In the genomic region with DNA sequence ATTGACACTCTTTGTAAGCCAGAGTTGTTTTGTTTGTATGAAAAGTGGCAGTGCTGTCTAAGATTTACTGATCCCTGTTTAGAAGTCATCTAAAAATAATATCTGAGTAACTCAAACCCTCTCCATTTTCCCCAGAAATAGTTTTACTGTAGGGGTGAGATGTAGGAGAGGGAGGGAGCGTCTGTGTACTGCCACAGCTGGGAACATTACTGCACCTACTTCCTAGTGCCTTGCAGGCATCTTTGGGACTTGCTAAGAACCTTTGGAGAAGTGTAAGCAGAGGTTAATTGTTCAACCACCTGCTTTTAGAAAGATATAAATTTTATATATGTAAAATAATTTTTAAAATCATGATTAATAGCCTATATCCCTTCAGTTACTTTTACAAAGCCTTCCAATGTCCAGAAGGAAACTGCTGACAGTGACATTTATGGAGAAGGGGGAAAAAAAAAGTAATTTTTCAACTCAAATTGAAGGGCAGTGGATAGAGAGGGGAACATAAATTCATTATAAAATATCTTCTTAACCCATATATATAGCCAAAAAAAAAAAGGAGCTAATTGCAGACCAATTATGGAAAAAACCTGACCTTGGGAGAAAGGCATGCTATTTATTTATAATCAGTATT, we compare ENCODE assay signal across 15 cellular contexts.
"Had no signal": no experiment of that assay in that cellular context is flagged by ENCODE, and none has a peak within 500 bp of the region (broad histone marks: within the 10 kb centered on the region; RNA-seq: fewer than 3 reads in every experiment).

No MANE protein-coding gene starts in this region.

- H3K4me1 ChIP-seq: ascending aorta, esophagus squamous epithelium, foreskin keratinocyte, upper lobe of right lung had no signal

- ATAC-seq: activated CD8-positive, alpha-beta T cell treated with anti-CD3 and anti-CD28 coated beads for 36 hours; activated T-cell treated with anti-CD3 and anti-CD28 coated beads, Interleukin-2, amount 50 U/mL, for 72 hours; foreskin keratinocyte; left lobe of liver; stimulated activated naive CD8-positive, alpha-beta T cell treated with anti-CD3 and anti-CD28 coated beads, Interleukin-15, Interleukin-2, amounts not matched to agents 100 U/mL and 50 U/mL, for 24 hours; upper lobe of right lung had no signal

- H3K36me3 ChIP-seq: ascending aorta, esophagus squamous epithelium, ovary, upper lobe of right lung had no signal

- H3K27me3 ChIP-seq: ascending aorta, esophagus squamous epithelium, foreskin keratinocyte, ovary, upper lobe of right lung had no signal

- H3K27ac ChIP-seq: ascending aorta, esophagus squamous epithelium, foreskin keratinocyte, ovary, upper lobe of right lung had no signal

- H3K27me3 Mint-ChIP-seq: activated CD8-positive, alpha-beta T cell treated with anti-CD3 and anti-CD28 coated beads for 36 hours; memory B cell had no signal

- H3K27ac Mint-ChIP-seq: activated CD8-positive, alpha-beta T cell treated with anti-CD3 and anti-CD28 coated beads for 36 hours; activated T-cell treated with anti-CD3 and anti-CD28 coated beads, Interleukin-2, amount 50 U/mL, for 72 hours; memory B cell had no signal

- H3K9me3 ChIP-seq: ascending aorta, esophagus squamous epithelium, ovary, upper lobe of right lung had no signal

- H3K9me3 Mint-ChIP-seq: activated CD8-positive, alpha-beta T cell treated with anti-CD3 and anti-CD28 coated beads for 36 hours; activated T-cell treated with anti-CD3 and anti-CD28 coated beads, Interleukin-2, amount 50 U/mL, for 72 hours; memory B cell; nephron had no signal

- H3K4me3 Mint-ChIP-seq: activated CD8-positive, alpha-beta T cell treated with anti-CD3 and anti-CD28 coated beads for 36 hours; activated T-cell treated with anti-CD3 and anti-CD28 coated beads, Interleukin-2, amount 50 U/mL, for 72 hours; memory B cell; nephron had no signal

- DNase-seq: activated CD8-positive, alpha-beta memory T cell treated with anti-CD3 and anti-CD28 coated beads, Interleukin-2, amount 50 U/mL, for 4 hours; activated CD8-positive, alpha-beta T cell treated with anti-CD3 and anti-CD28 coated beads for 36 hours; activated naive CD4-positive, alpha-beta T cell; activated T-cell treated with anti-CD3 and anti-CD28 coated beads, Interleukin-2, amount 50 U/mL, for 72 hours; esophagus squamous epithelium; foreskin keratinocyte; islet precursor cell; ovary; stimulated activated CD4-positive, alpha-beta T cell treated with anti-CD3 and anti-CD28 coated beads, Interleukin-2, amount 100 ng/mL, for 48 hours; stimulated activated naive CD8-positive, alpha-beta T cell treated with anti-CD3 and anti-CD28 coated beads, Interleukin-15, Interleukin-2, amounts not matched to agents 100 U/mL and 50 U/mL, for 24 hours; upper lobe of right lung had no signal

- H3K36me3 Mint-ChIP-seq: memory B cell had no signal

- H3K4me3 ChIP-seq: ascending aorta, esophagus squamous epithelium, ovary, upper lobe of right lung had no signal
